ENCODE assay signal across 10 cellular contexts in genomic region chr10:93384006-93384405, GRCh38.
A peak's percentile ranks its signal among the peaks of the same experiment; 100 is the strongest.
DNase-seq lines count a peak whose midpoint lies in the region; ATAC-seq and TF ChIP-seq lines count a peak whose summit lies in the region.
"Had no signal": no experiment of that assay in that cellular context is flagged by ENCODE, and none has a peak within 500 bp of the region (broad histone marks: within the 10 kb centered on the region; RNA-seq: fewer than 3 reads in every experiment).

No MANE protein-coding gene starts in this region.

- TF ChIP-seq EP300 in gastroesophageal sphincter (IDR thresholded peaks at IDR 0.05): no peak

- H3K4me3 ChIP-seq in gastroesophageal sphincter (no peak overlapping the region), stomach smooth muscle (ENCODE audit: low read length in 2 of 2) (no peak overlapping the region), lower lobe of right lung (no peak overlapping the region)

- intact Hi-C loops in lower lobe of right lung (cut with DNase I): no loop called here

- H3K27me3 ChIP-seq in gastroesophageal sphincter: no peaks in the 10 kb centered on the region
- H3K27me3 ChIP-seq in stomach smooth muscle (ENCODE audit: control insufficient read depth in 1 of 2, insufficient read depth in 2 of 2, low read length in 2 of 2): no peaks in the 10 kb centered on the region
- H3K27me3 ChIP-seq in lower lobe of right lung (ENCODE audit: low read depth): no peaks in the 10 kb centered on the region

- no peak overlapping the region for H3K9ac ChIP-seq in stomach smooth muscle (ENCODE audit: low read length in 2 of 2)

- peak overlapping the region; percentile 64 for H3K4me3 Mint-ChIP-seq in HFFc6
- H3K4me3 Mint-ChIP-seq: naive thymus-derived CD8-positive, alpha-beta T cell had no signal

- DNase-seq in HFFc6 (no peak), RPMI7951 (ENCODE audit: low read depth) (peak; percentile 94), lower lobe of right lung (no peak), RPMI8226 (no peak), OCI-M2 (lab: John Stamatoyannopoulos, UW; ENCODE audit: unreplicated experiment) (no peak)
- DNase-seq: naive thymus-derived CD8-positive, alpha-beta T cell; SIG-M5 had no signal

- H3K9me3 Mint-ChIP-seq in HFFc6: no peaks in the 10 kb centered on the region
- H3K9me3 Mint-ChIP-seq: naive thymus-derived CD8-positive, alpha-beta T cell had no signal

- TF ChIP-seq POLR2A in gastroesophageal sphincter (IDR thresholded peaks at IDR 0.05): no peak

- H3K36me3 Mint-ChIP-seq in HFFc6 (ENCODE audit: low read depth): peaks cover 90% of the 10 kb centered on the region
- H3K36me3 Mint-ChIP-seq: naive thymus-derived CD8-positive, alpha-beta T cell had no signal

- TF ChIP-seq CTCF in HFFc6 (IDR thresholded peaks at IDR 0.05) (no peak), gastroesophageal sphincter (IDR thresholded peaks at IDR 0.05) (no peak), lower lobe of right lung (IDR thresholded peaks at IDR 0.05) (no peak)

- WGBS in gastroesophageal sphincter (ENCODE audit: low coverage in 1 of 2), 2 donors: 100% methylated on average over 2 of the region's 7 CpGs; no CpG with 5 or more reads in 1 of the 2 donors

- peaks cover 0 to 49% (median 4%) of the 10 kb centered on the region in 3 donors for H3K4me1 ChIP-seq in gastroesophageal sphincter
- peaks cover 19% of the 10 kb centered on the region for H3K4me1 ChIP-seq in stomach smooth muscle (ENCODE audit: control insufficient read depth, insufficient read depth, low read length)
- peaks cover 17% of the 10 kb centered on the region for H3K4me1 ChIP-seq in lower lobe of right lung

- peak overlapping the region; percentile 90 for H3K27ac Mint-ChIP-seq in HFFc6

- H3K27ac ChIP-seq in gastroesophageal sphincter (peak overlapping the region in 3 of 4 donors; percentile 74 to 83 (median 78)), stomach smooth muscle (ENCODE audit: low read length) (peak overlapping the region; percentile 18), lower lobe of right lung (no peak overlapping the region)

- no peak for ATAC-seq in gastroesophageal sphincter
- no peak for ATAC-seq in lower lobe of right lung
- ATAC-seq in GM19351 (IDR thresholded peaks at IDR 0.05; ENCODE audit: unreplicated experiment): no peak
- ATAC-seq: naive thymus-derived CD8-positive, alpha-beta T cell had no signal

- H3K36me3 ChIP-seq in gastroesophageal sphincter (peaks cover 0 to 77% of the 10 kb centered on the region in 2 donors), stomach smooth muscle (ENCODE audit: control insufficient read depth in 2 of 2, insufficient read depth in 2 of 2, low read length in 2 of 2) (peaks cover 49 to 66% of the 10 kb centered on the region in 2 donors), lower lobe of right lung (peaks cover 62% of the 10 kb centered on the region)

- peaks cover 20% of the 10 kb centered on the region for H3K27me3 Mint-ChIP-seq in HFFc6 (ENCODE audit: insufficient read depth)

- peaks cover 96% of the 10 kb centered on the region for H3K4me1 Mint-ChIP-seq in HFFc6 (ENCODE audit: low read depth)

- H3K9me3 ChIP-seq in gastroesophageal sphincter: no peaks in the 10 kb centered on the region
- H3K9me3 ChIP-seq in stomach smooth muscle (ENCODE audit: control insufficient read depth in 2 of 2, low read length in 2 of 2): no peaks in the 10 kb centered on the region
- no peaks in the 10 kb centered on the region for H3K9me3 ChIP-seq in lower lobe of right lung
